ENCODE assay signal across 24 cellular contexts in genomic region chr10:126264089-126265018, GRCh38.
DNase-seq lines count a peak whose midpoint lies in the region; FAIRE-seq and TF ChIP-seq lines count a peak whose summit lies in the region.
"Had no signal": no experiment of that assay in that cellular context is flagged by ENCODE, and none has a peak within 500 bp of the region (broad histone marks: within the 10 kb centered on the region; RNA-seq: fewer than 3 reads in every experiment).

No MANE protein-coding gene starts in this region.

- no peaks in the 10 kb centered on the region for H3K9me3 ChIP-seq in SK-N-SH
- H3K9me3 ChIP-seq in mesodermal cell (ENCODE audit: control insufficient read depth, low read length): peaks cover 11% of the 10 kb centered on the region
- H3K9me3 ChIP-seq in kidney (ENCODE audit: control insufficient read depth in 1 of 2, low read length in 2 of 2): no peaks in the 10 kb centered on the region
- H3K9me3 ChIP-seq: adrenal gland, upper lobe of left lung had no signal

- TF ChIP-seq CTCF in SK-N-SH (IDR thresholded peaks at IDR 0.05) (no peak), kidney (IDR thresholded peaks at IDR 0.05; ENCODE audit: borderline replicate concordance, extremely low read depth, insufficient read depth) (no peak)

- H3K4me2 ChIP-seq in SK-N-SH: peak overlapping the region; percentile 42; the same call in 1 of the 2 replicates

- intact Hi-C loops in kidney (cut with DNase I): no loop called here

- H3K4me1 ChIP-seq in ACC112 (ENCODE audit: control insufficient read depth, insufficient read depth, low read length, unreplicated experiment) (peaks cover 47% of the 10 kb centered on the region), SK-N-SH (ENCODE audit: control insufficient read depth in 1 of 2, insufficient read depth in 2 of 2, low read depth in 1 of 2, low read length in 1 of 2) (peaks cover 7 to 21% of the 10 kb centered on the region in 2 experiments), mesodermal cell (ENCODE audit: control insufficient read depth, insufficient read depth, low read length, poor library complexity, severe bottlenecking) (no peaks in the 10 kb centered on the region), kidney (ENCODE audit: control insufficient read depth in 1 of 2, insufficient read depth in 1 of 2, low read depth in 1 of 2, low read length in 2 of 2) (no peaks in the 10 kb centered on the region)
- H3K4me1 ChIP-seq: adrenal gland, upper lobe of left lung had no signal

- H3K4me3 ChIP-seq in ACC112 (ENCODE audit: low read depth, low read length) (peak overlapping the region; percentile 53), SK-N-SH (ENCODE audit: low read depth in 2 of 2, low read length in 1 of 2) (no peak overlapping the region), mesodermal cell (ENCODE audit: extremely low read depth, insufficient read depth, low read length, poor library complexity, severe bottlenecking) (no peak overlapping the region), kidney (ENCODE audit: low read length in 2 of 2) (no peak overlapping the region)
- H3K4me3 ChIP-seq: adrenal gland, SK-N-MC, upper lobe of left lung had no signal

- H3K9ac ChIP-seq in SK-N-SH (no peak overlapping the region), kidney (ENCODE audit: low read length in 2 of 2) (no peak overlapping the region)

- H4K20me1 ChIP-seq in SK-N-SH (ENCODE audit: insufficient read depth): no peaks in the 10 kb centered on the region

- WGBS in SK-N-SH (ENCODE audit: low lambda C conversion rate): 61% methylated on average over 14 of the region's 14 CpGs
- WGBS in mesodermal cell (ENCODE audit: insufficient coverage in 2 of 2), 2 experiments: 95 to 98% methylated on average over 7 to 8 of the region's 14 CpGs

- H3K27ac ChIP-seq in ACC112 (ENCODE audit: low read depth, low read length) (peak overlapping the region; percentile 64), SK-N-SH (ENCODE audit: low read depth in 2 of 2, low read length in 1 of 2) (peak overlapping the region; percentile 74 to 83; a peak in 3 of 4 replicates), mesodermal cell (ENCODE audit: low read depth, low read length, severe bottlenecking) (peak overlapping the region; percentile 61), kidney (ENCODE audit: low read depth in 2 of 2, low read length in 2 of 2) (no peak overlapping the region)
- H3K27ac ChIP-seq: adrenal gland, SK-N-MC, upper lobe of left lung had no signal

- H3F3A ChIP-seq in SK-N-SH (replicated peaks; ENCODE audit: insufficient read depth): peaks cover 5% of the 10 kb centered on the region

- H3K36me3 ChIP-seq in ACC112 (ENCODE audit: insufficient read depth, low read length) (peaks cover 10% of the 10 kb centered on the region; the same call in 1 of the 2 replicates), SK-N-SH (replicated peaks in 1 of 2; ENCODE audit: control insufficient read depth in 1 of 2, insufficient read depth in 2 of 2, low read length in 1 of 2) (no peaks in the 10 kb centered on the region), mesodermal cell (ENCODE audit: control insufficient read depth, insufficient read depth, low read length) (no peaks in the 10 kb centered on the region), kidney (ENCODE audit: control insufficient read depth in 1 of 2, insufficient read depth in 2 of 2, low read length in 2 of 2) (no peaks in the 10 kb centered on the region)
- H3K36me3 ChIP-seq: adrenal gland, upper lobe of left lung had no signal

- no peak for TF ChIP-seq EP300 in SK-N-SH (IDR thresholded peaks at IDR 0.05; ENCODE audit: borderline replicate concordance in 1 of 2, low read depth in 1 of 2, low read length in 1 of 2)

- H3K79me2 ChIP-seq in ACC112 (ENCODE audit: control insufficient read depth, insufficient read depth, low read length, unreplicated experiment) (peaks cover 8% of the 10 kb centered on the region), SK-N-SH (ENCODE audit: insufficient read depth) (no peaks in the 10 kb centered on the region)

- H2AFZ ChIP-seq in ACC112 (ENCODE audit: low read length, unreplicated experiment): peak overlapping the region; percentile 78
- peak overlapping the region; percentile 17; the same call in 1 of the 2 replicates for H2AFZ ChIP-seq in SK-N-SH (ENCODE audit: low read depth)

- no peak for TF ChIP-seq RAD21 in SK-N-SH (IDR thresholded peaks at IDR 0.05; ENCODE audit: low read length)

- H3K27me3 ChIP-seq in ACC112 (ENCODE audit: insufficient read depth, low read length) (no peaks in the 10 kb centered on the region), SK-N-SH (ENCODE audit: insufficient read depth) (no peaks in the 10 kb centered on the region)
- H3K27me3 ChIP-seq: adrenal gland, upper lobe of left lung had no signal

- DNase-seq in SK-N-SH (peak; percentile 51), foreskin melanocyte (peak; percentile 83), NCI-H446 treated with DMSO at 0.1 percent for 48 hours (lab: John Stamatoyannopoulos, UW) (no peak), NCI-H2029 (lab: John Stamatoyannopoulos, UW) (no peak), kidney (no peak)
- no peak for DNase-seq in stimulated activated CD4-positive, alpha-beta T cell treated with anti-CD3 and anti-CD28 coated beads, Interleukin-12 subunit alpha, Interleukin-12 subunit beta, amount 100 ng/mL, for 4 hours
- DNase-seq: activated CD4-positive, alpha-beta T cell treated with anti-CD3 and anti-CD28 coated beads for 4 hours; activated gamma-delta T cell treated with Interleukin-2 at 50 U/mL for 16 hours; activated T-cell treated with anti-CD3 and anti-CD28 coated beads, Interleukin-2, amount 50 U/mL, for 24 hours; adrenal gland; CD8-positive, alpha-beta T cell; dermis blood vessel endothelial cell; DMS53; GF-D8; head of caudate nucleus; MM.1S; NCI-H1436; NCI-H526; upper lobe of left lung had no signal

- H3K9me2 ChIP-seq in SK-N-SH: no peaks in the 10 kb centered on the region

- POLR2A ChIA-PET in SK-N-SH (lab: Yijun Ruan, JAX): no interaction called here

- CTCF ChIA-PET in SK-N-SH (lab: Yijun Ruan, JAX): interaction anchor here (1.4 kb wide), 1 partner anchor 123 kb away, joined by 3 read pairs; no protein-coding TSS in a partner anchor

- FAIRE-seq in kidney (lab: Jason Lieb, UNC): no peak
- FAIRE-seq: GM18507, H1 had no signal

TF ChIP-seq in SK-N-SH, 30 proteins besides CTCF, POLR2A, EP300 and RAD21:
- no peak for TF ChIP-seq YY1 (IDR thresholded peaks at IDR 0.05; ENCODE audit: low read depth)
- TF ChIP-seq PBX3 (IDR thresholded peaks at IDR 0.05): no peak
- no peak for TF ChIP-seq GABPA (IDR thresholded peaks at IDR 0.05; ENCODE audit: low read depth)
- 0 out of 2 replicates have a peak, but pooled peaks have one; percentile 9 for TF ChIP-seq TCF12 (IDR thresholded peaks at IDR 0.05)
- TF ChIP-seq ELF1 (IDR thresholded peaks at IDR 0.05): no peak
- no peak for TF ChIP-seq EZH2phosphoT487 (IDR thresholded peaks at IDR 0.05; ENCODE audit: borderline replicate concordance, low read depth)
- TF ChIP-seq MXI1 (IDR thresholded peaks at IDR 0.05; ENCODE audit: low read depth, low read length): no peak

Comparison
In these comparisons a context has a peak if more than half of its experiments do, and no peak if none do; other contexts are left out.
1. H3K27ac ChIP-seq: peak in ACC112 (single experiment), SK-N-SH (2 of 2) and mesodermal cell (single experiment); none in kidney (0 of 2).
2. DNase-seq: peak in SK-N-SH (single experiment) and foreskin melanocyte (single experiment); none in NCI-H446 treated with DMSO at 0.1 percent for 48 hours (single experiment), NCI-H2029 (single experiment), kidney (single experiment) and stimulated activated CD4-positive, alpha-beta T cell treated with anti-CD3 and anti-CD28 coated beads, Interleukin-12 subunit alpha, Interleukin-12 subunit beta, amount 100 ng/mL, for 4 hours (single experiment).